In genomic region chr17:55765472-55765871, GRCh38 we compare ENCODE assay signal across 34 cellular contexts. TPM values are rescaled to one million over a fixed set of nuclear protein-coding genes. Genes with fewer than 3 reads are reported as not detected.
"Had no signal": no experiment of that assay in that cellular context is flagged by ENCODE, and none has a peak within 500 bp of the region (broad histone marks: within the 10 kb centered on the region; RNA-seq: fewer than 3 reads in every experiment).

No MANE protein-coding gene starts in this region.

- H3K36me3 Mint-ChIP-seq: activated naive CD4-positive, alpha-beta T cell treated with anti-CD3 and anti-CD28 coated beads, Interleukin-2, amount 10 ng/mL, durations not matched to agents 7 days and 5 days; activated naive CD4-positive, alpha-beta T cell treated with anti-CD3 and anti-CD28 coated beads, Interleukin-2, amount 50 U/mL, for 24 hours had no signal

- ATAC-seq: activated CD8-positive, alpha-beta T cell treated with anti-CD3 and anti-CD28 coated beads for 36 hours; activated naive CD8-positive, alpha-beta T cell treated with anti-CD3 and anti-CD28 coated beads, Interleukin-2, amount 50 U/mL, for 24 hours; activated T-cell treated with anti-CD3 and anti-CD28 coated beads, Interleukin-2, amount 50 U/mL, for 4 hours had no signal

- H3K27ac Mint-ChIP-seq: activated B cell treated with CpG ODN at 0.5 μM for 24 hours; activated CD4-positive, alpha-beta memory T cell treated with anti-CD3 and anti-CD28 coated beads for 36 hours; activated CD4-positive, alpha-beta T cell treated with anti-CD3 and anti-CD28 coated beads, Interleukin-2, amount 10 ng/mL, durations not matched to agents 24 days and 14 days; activated CD8-positive, alpha-beta T cell treated with anti-CD3 and anti-CD28 coated beads for 36 hours; activated naive CD4-positive, alpha-beta T cell treated with anti-CD3 and anti-CD28 coated beads, Interleukin-2, amount 10 ng/mL, durations not matched to agents 7 days and 5 days; activated naive CD4-positive, alpha-beta T cell treated with anti-CD3 and anti-CD28 coated beads, Interleukin-2, amount 50 U/mL, for 24 hours; activated naive CD8-positive, alpha-beta T cell; activated naive CD8-positive, alpha-beta T cell treated with anti-CD3 and anti-CD28 coated beads, Interleukin-2, amount 10 ng/mL, durations not matched to agents 7 days and 5 days; activated naive CD8-positive, alpha-beta T cell treated with anti-CD3 and anti-CD28 coated beads, Interleukin-2, amount 50 U/mL, for 24 hours; activated T-helper 2 cell treated with anti-CD3 and anti-CD28 coated beads, Interferon-gamma antibody, Interleukin-2, Interleukin-4, amounts not matched to agents 10 μg/mL and 5 μg/mL and 100 μg/mL, durations not matched to agents 14 hours and 24 hours and 36 hours; brain; T-helper 1 cell treated with Interleukin-12 subunit alpha and Interleukin-12 subunit beta and Interleukin-4 antibody, amounts not matched to agents 30 μg/mL and 1 μg/mL, for 36 hours; T-helper 2 cell treated with Interferon-gamma antibody and Interleukin-4, amounts not matched to agents 5 μg/mL and 100 μg/mL, for 36 hours had no signal

- H3K4me1 Mint-ChIP-seq: activated CD4-positive, alpha-beta T cell treated with anti-CD3 and anti-CD28 coated beads, Interleukin-2, amount 10 ng/mL, durations not matched to agents 24 days and 14 days; activated naive CD4-positive, alpha-beta T cell treated with anti-CD3 and anti-CD28 coated beads, Interleukin-2, amount 10 ng/mL, durations not matched to agents 7 days and 5 days; activated naive CD4-positive, alpha-beta T cell treated with anti-CD3 and anti-CD28 coated beads, Interleukin-2, amount 50 U/mL, for 24 hours; activated naive CD8-positive, alpha-beta T cell treated with anti-CD3 and anti-CD28 coated beads, Interleukin-2, amount 10 ng/mL, durations not matched to agents 7 days and 5 days had no signal

- H3K27ac ChIP-seq: ascending aorta, VCaP had no signal

- DNase-seq: activated B cell treated with CpG ODN at 0.5 μM for 24 hours; activated CD4-positive, alpha-beta memory T cell treated with anti-CD3 and anti-CD28 coated beads for 36 hours; activated CD4-positive, alpha-beta T cell treated with anti-CD3 and anti-CD28 coated beads for 4 hours; activated CD4-positive, alpha-beta T cell treated with anti-CD3 and anti-CD28 coated beads, Interleukin-2, amount 10 ng/mL, durations not matched to agents 24 days and 14 days; activated CD4-positive, alpha-beta T cell treated with anti-CD3 and anti-CD28 coated beads, Interleukin-2, amount 50 U/mL, for 1 hour; activated CD4-positive, alpha-beta T cell treated with anti-CD3 and anti-CD28 coated beads, Interleukin-2, amount 50 U/mL, for 4 hours; activated CD4-positive, CD25-positive, alpha-beta regulatory T cell treated with anti-CD3 and anti-CD28 coated beads, Interleukin-2, amount 50 U/mL, for 72 hours; activated CD8-positive, alpha-beta memory T cell treated with anti-CD3 and anti-CD28 coated beads, Interleukin-2, amount 50 U/mL, for 4 hours; activated CD8-positive, alpha-beta T cell treated with anti-CD3 and anti-CD28 coated beads for 36 hours; activated effector memory CD4-positive, alpha-beta T cell treated with Interleukin-2 at 50 U/mL for 16 hours; activated gamma-delta T cell; activated naive CD4-positive, alpha-beta T cell treated with anti-CD3 and anti-CD28 coated beads, Interleukin-2, amount 10 ng/mL, durations not matched to agents 7 days and 5 days; activated naive CD4-positive, alpha-beta T cell treated with Interleukin-2 at 50 U/mL for 16 hours; activated naive CD8-positive, alpha-beta T cell treated with anti-CD3 and anti-CD28 coated beads, Interleukin-2, amount 10 ng/mL, durations not matched to agents 7 days and 5 days; activated naive CD8-positive, alpha-beta T cell treated with anti-CD3 and anti-CD28 coated beads, Interleukin-2, amount 50 U/mL, for 24 hours; activated T-cell treated with anti-CD3 and anti-CD28 coated beads for 4 hours; activated T-cell treated with anti-CD3 and anti-CD28 coated beads, Interleukin-2, amount 50 U/mL, for 1 hour; activated T-cell treated with anti-CD3 and anti-CD28 coated beads, Interleukin-2, amount 50 U/mL, for 4 hours; amygdala; anterior cingulate cortex; central memory CD4-positive, alpha-beta T cell; T-helper 2 cell; T-helper 9 cell had no signal

- H3K27me3 ChIP-seq: ascending aorta had no signal

- H3K9me3 ChIP-seq: ascending aorta had no signal

- H3K36me3 ChIP-seq: ascending aorta had no signal

- FAIRE-seq: colon, TTC549 had no signal

- H3K4me3 ChIP-seq: ascending aorta had no signal

- H3K27me3 Mint-ChIP-seq: activated B cell treated with CpG ODN at 0.5 μM for 24 hours; activated CD4-positive, alpha-beta memory T cell treated with anti-CD3 and anti-CD28 coated beads for 36 hours; activated CD4-positive, alpha-beta T cell treated with anti-CD3 and anti-CD28 coated beads, Interleukin-2, amount 10 ng/mL, durations not matched to agents 24 days and 14 days; activated CD8-positive, alpha-beta T cell treated with anti-CD3 and anti-CD28 coated beads for 36 hours; activated naive CD4-positive, alpha-beta T cell treated with anti-CD3 and anti-CD28 coated beads, Interleukin-2, amount 10 ng/mL, durations not matched to agents 7 days and 5 days; activated naive CD4-positive, alpha-beta T cell treated with anti-CD3 and anti-CD28 coated beads, Interleukin-2, amount 50 U/mL, for 24 hours; activated naive CD8-positive, alpha-beta T cell; activated naive CD8-positive, alpha-beta T cell treated with anti-CD3 and anti-CD28 coated beads, Interleukin-2, amount 10 ng/mL, durations not matched to agents 7 days and 5 days; activated naive CD8-positive, alpha-beta T cell treated with anti-CD3 and anti-CD28 coated beads, Interleukin-2, amount 50 U/mL, for 24 hours; brain had no signal

- H3K9me3 Mint-ChIP-seq: activated B cell treated with CpG ODN at 0.5 μM for 24 hours; activated CD4-positive, alpha-beta memory T cell treated with anti-CD3 and anti-CD28 coated beads for 36 hours; activated CD4-positive, alpha-beta T cell treated with anti-CD3 and anti-CD28 coated beads, Interleukin-2, amount 10 ng/mL, durations not matched to agents 24 days and 14 days; activated CD8-positive, alpha-beta T cell treated with anti-CD3 and anti-CD28 coated beads for 36 hours; activated naive CD4-positive, alpha-beta T cell treated with anti-CD3 and anti-CD28 coated beads, Interleukin-2, amount 10 ng/mL, durations not matched to agents 7 days and 5 days; activated naive CD4-positive, alpha-beta T cell treated with anti-CD3 and anti-CD28 coated beads, Interleukin-2, amount 50 U/mL, for 24 hours; activated naive CD8-positive, alpha-beta T cell treated with anti-CD3 and anti-CD28 coated beads, Interleukin-2, amount 50 U/mL, for 24 hours; activated T-cell treated with anti-CD3 and anti-CD28 coated beads, Interleukin-2, amount 50 U/mL, for 4 hours; activated T-helper 2 cell treated with anti-CD3 and anti-CD28 coated beads, Interferon-gamma antibody, Interleukin-2, Interleukin-4, amounts not matched to agents 10 μg/mL and 5 μg/mL and 100 μg/mL, durations not matched to agents 14 hours and 24 hours and 36 hours; T-helper 1 cell treated with Interleukin-12 subunit alpha and Interleukin-12 subunit beta and Interleukin-4 antibody, amounts not matched to agents 30 μg/mL and 1 μg/mL, for 36 hours; T-helper 2 cell treated with Interferon-gamma antibody and Interleukin-4, amounts not matched to agents 5 μg/mL and 100 μg/mL, for 36 hours had no signal

- H3K4me3 Mint-ChIP-seq: activated B cell treated with CpG ODN at 0.5 μM for 24 hours; activated CD4-positive, alpha-beta memory T cell treated with anti-CD3 and anti-CD28 coated beads for 36 hours; activated CD4-positive, alpha-beta T cell treated with anti-CD3 and anti-CD28 coated beads, Interleukin-2, amount 10 ng/mL, durations not matched to agents 24 days and 14 days; activated CD8-positive, alpha-beta T cell treated with anti-CD3 and anti-CD28 coated beads for 36 hours; activated naive CD4-positive, alpha-beta T cell treated with anti-CD3 and anti-CD28 coated beads, Interleukin-2, amount 10 ng/mL, durations not matched to agents 7 days and 5 days; activated naive CD4-positive, alpha-beta T cell treated with anti-CD3 and anti-CD28 coated beads, Interleukin-2, amount 50 U/mL, for 24 hours; activated naive CD8-positive, alpha-beta T cell; activated naive CD8-positive, alpha-beta T cell treated with anti-CD3 and anti-CD28 coated beads, Interleukin-2, amount 10 ng/mL, durations not matched to agents 7 days and 5 days; activated naive CD8-positive, alpha-beta T cell treated with anti-CD3 and anti-CD28 coated beads, Interleukin-2, amount 50 U/mL, for 24 hours; activated T-cell treated with anti-CD3 and anti-CD28 coated beads, Interleukin-2, amount 50 U/mL, for 4 hours; brain; T-helper 1 cell treated with Interleukin-12 subunit alpha and Interleukin-12 subunit beta and Interleukin-4 antibody, amounts not matched to agents 30 μg/mL and 1 μg/mL, for 36 hours; T-helper 2 cell treated with Interferon-gamma antibody and Interleukin-4, amounts not matched to agents 5 μg/mL and 100 μg/mL, for 36 hours had no signal

RNA-seq across cellular contexts. Expression of gene TMEM100, which starts 42.8 kb away (rescaled TPM):
- total RNA-seq: activated B cell treated with CpG ODN at 0.5 μM for 24 hours; activated CD4-positive, alpha-beta memory T cell treated with anti-CD3 and anti-CD28 coated beads for 36 hours; activated CD4-positive, alpha-beta T cell treated with anti-CD3 and anti-CD28 coated beads, Interleukin-2, amount 10 ng/mL, durations not matched to agents 24 days and 14 days; activated CD8-positive, alpha-beta memory T cell treated with anti-CD3 and anti-CD28 coated beads for 36 hours; activated CD8-positive, alpha-beta T cell treated with anti-CD3 and anti-CD28 coated beads for 36 hours; activated naive CD8-positive, alpha-beta T cell treated with anti-CD3 and anti-CD28 coated beads, Interleukin-2, amount 10 ng/mL, durations not matched to agents 7 days and 5 days; activated T-cell treated with anti-CD3 and anti-CD28 coated beads, Interleukin-2, amount 50 U/mL, for 4 hours; activated T-helper 2 cell treated with anti-CD3 and anti-CD28 coated beads, Interferon-gamma antibody, Interleukin-2, Interleukin-4, amounts not matched to agents 10 μg/mL and 5 μg/mL and 100 μg/mL, durations not matched to agents 14 hours and 24 hours and 36 hours had no signal
